Comparison of ENCODE assay signal across 8 cellular contexts in the genomic region with DNA sequence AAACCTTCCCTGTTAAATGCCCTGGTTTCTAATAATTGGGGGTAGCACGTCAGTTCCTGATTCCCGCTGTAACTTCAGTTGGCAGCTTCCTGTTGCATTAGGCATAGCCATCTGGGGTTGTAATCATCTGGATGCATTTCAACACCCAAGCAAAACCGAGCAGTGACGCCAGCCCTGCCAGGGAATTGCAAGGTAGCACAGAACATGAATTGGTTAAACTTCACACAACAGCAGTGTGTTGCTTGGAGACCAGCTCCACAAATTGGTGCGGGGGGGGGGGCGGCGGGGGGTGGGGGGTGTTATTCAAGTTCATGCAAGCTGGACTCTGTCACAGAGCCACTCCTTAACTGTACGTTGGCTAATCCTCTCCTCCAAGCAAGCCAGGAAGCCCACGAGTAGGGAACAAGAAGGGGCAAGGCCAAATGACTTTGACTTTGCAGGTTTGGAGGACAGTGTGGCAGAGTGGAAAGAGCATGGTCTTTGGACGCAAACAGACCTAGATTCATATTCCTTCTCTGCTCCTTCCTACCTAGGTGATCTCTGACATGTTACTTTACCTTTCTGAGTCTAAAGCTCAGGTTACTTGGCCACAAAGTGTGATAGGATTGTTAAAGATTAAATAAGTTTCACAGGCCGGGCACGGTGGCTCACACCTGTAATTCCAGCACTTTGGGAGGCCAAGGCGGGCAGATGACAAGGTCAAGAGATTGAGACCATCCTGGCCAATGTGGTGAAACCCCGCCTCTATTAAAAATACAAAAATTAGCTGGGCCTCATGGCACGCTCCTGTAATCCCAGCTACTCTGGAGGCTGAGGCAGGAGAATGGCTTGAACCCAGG. TPM values are rescaled to one million over a fixed set of nuclear protein-coding genes. Genes with fewer than 3 reads are reported as not detected.
DNase-seq lines count a peak whose midpoint lies in the region; ATAC-seq and TF ChIP-seq lines count a peak whose summit lies in the region.

No MANE protein-coding gene starts in this region.

- H3K36me3 ChIP-seq in skeletal muscle satellite cell (ENCODE audit: insufficient read depth, low read length) = no peaks in the 10 kb centered on the region

- H3K4me1 ChIP-seq in skeletal muscle satellite cell (ENCODE audit: control insufficient read depth, insufficient read depth, low read length) = no peaks in the 10 kb centered on the region

- peak overlapping the region; percentile 61 for H3K4me2 ChIP-seq in skeletal muscle satellite cell (ENCODE audit: low read length)

- DNase-seq in Daoy (ENCODE audit: low read depth) = peak; percentile 78
- peak; percentile 61 for DNase-seq in NCI-H2107 treated with DMSO at 0.1 percent for 48 hours (lab: John Stamatoyannopoulos, UW; ENCODE audit: unreplicated experiment)
- DNase-seq in astrocyte of the cerebellum (ENCODE audit: low read depth) = peak; percentile 84
- DNase-seq in iris pigment epithelial cell (ENCODE audit: low read depth) = peak; percentile 89
- no peak for DNase-seq in activated naive CD4-positive, alpha-beta T cell treated with anti-CD3 and anti-CD28 coated beads, Interleukin-2, amount 50 U/mL, for 16 hours

- H3K9ac ChIP-seq in skeletal muscle satellite cell (ENCODE audit: low read depth, low read length) = no peak overlapping the region

- in situ Hi-C loops in astrocyte of the cerebellum (cut with HindIII; ENCODE audit: low sequenced_read_pairs) = no loop called here

- no peaks in the 10 kb centered on the region for H3K9me3 ChIP-seq in skeletal muscle satellite cell (replicated peaks; ENCODE audit: low read length)

- H3K4me3 ChIP-seq in astrocyte of the cerebellum (ENCODE audit: low read depth, low read length) (no peak overlapping the region), skeletal muscle satellite cell (ENCODE audit: low read length) (no peak overlapping the region)

- peaks cover 26% of the 10 kb centered on the region for H3K27me3 ChIP-seq in skeletal muscle satellite cell (ENCODE audit: control insufficient read depth, insufficient read depth, low read length)

- TF ChIP-seq CTCF in astrocyte of the cerebellum (IDR thresholded peaks at IDR 0.05; ENCODE audit: low read depth, low read length, missing control alignments) = no peak

- no peak for ATAC-seq in HG02571 (IDR thresholded peaks at IDR 0.05; ENCODE audit: unreplicated experiment)
- no peak for ATAC-seq in HG03139 (IDR thresholded peaks at IDR 0.05; ENCODE audit: unreplicated experiment)

RNA-seq across cellular contexts. Expression of gene LAX1, which starts 4.7 kb away (rescaled TPM):
- total RNA-seq in Daoy (2014; rRNA removed; shearing (Covaris generic)) = not detected in 2 replicates
- under 0.01 TPM in 1 of 2 replicates, not detected in the other for total RNA-seq in skeletal muscle satellite cell (2012; rRNA removed)

RNA-seq across cellular contexts. Expression of gene ZBED6, which starts 25.7 kb away (rescaled TPM):
- total RNA-seq in Daoy (2014; rRNA removed; shearing (Covaris generic)) = 2.8 and 6.6 TPM in 2 replicates
- 14.2 and 17.5 TPM in 2 replicates for total RNA-seq in skeletal muscle satellite cell (2012; rRNA removed)

RNA-seq across cellular contexts. Expression of gene ZC3H11A, which starts 25.7 kb away (rescaled TPM):
- total RNA-seq in Daoy (2014; rRNA removed; shearing (Covaris generic)) = 54.9 and 61.3 TPM in 2 replicates
- 64.2 and 74.0 TPM in 2 replicates for total RNA-seq in skeletal muscle satellite cell (2012; rRNA removed)
